1 cellular context compared by ENCODE assay signal in the genomic region with DNA sequence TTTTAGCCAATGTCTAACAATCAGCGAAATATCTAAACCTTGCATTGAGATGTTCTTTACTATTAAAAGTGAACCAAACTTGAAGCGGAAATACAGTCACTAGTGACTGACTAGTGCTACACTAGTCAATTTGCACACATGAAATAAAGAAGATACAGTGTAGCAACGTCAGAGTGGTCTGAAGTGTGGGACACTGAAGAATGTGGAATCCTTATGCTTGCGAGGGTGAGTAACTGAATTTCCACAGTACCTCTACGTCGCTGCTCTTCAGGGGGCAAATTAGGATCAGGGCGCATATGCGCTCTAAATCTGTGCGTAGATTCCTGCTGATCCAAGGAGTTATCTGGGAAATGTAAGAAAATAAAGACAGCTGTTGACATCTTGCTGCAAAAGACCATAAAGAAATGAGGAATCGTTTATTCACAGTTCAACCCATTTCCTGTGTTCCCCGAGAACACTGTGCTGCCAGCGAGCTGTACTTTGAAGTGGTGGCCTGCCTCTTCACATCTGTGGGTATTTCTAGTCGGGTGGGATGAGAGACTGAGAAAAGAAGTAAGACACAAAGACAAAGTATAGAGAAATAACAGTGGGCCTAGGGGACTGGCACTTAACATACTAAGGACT.
TF ChIP-seq lines count a peak whose summit lies in the region.

No MANE protein-coding gene starts in this region.

TF ChIP-seq in K562, 482 proteins besides CTCF, POLR2A, EP300 and RAD21:
- TF ChIP-seq BRD9 (IDR thresholded peaks at IDR 0.05; ENCODE audit: low read depth, partially characterized antibody) (no peak), MCM5 (IDR thresholded peaks at IDR 0.05; ENCODE audit: low read depth) (no peak), RBM39 (optimal IDR thresholded peaks at IDR 0.05; ENCODE audit: low read depth, low read length) (no peak), EZH2 (IDR thresholded peaks at IDR 0.05; ENCODE audit: borderline replicate concordance, low read depth, low read length) (peak; percentile 32), MEIS2 (IDR thresholded peaks at IDR 0.05; ENCODE audit: partially characterized antibody) (no peak)
- TF ChIP-seq, protein P1, sequence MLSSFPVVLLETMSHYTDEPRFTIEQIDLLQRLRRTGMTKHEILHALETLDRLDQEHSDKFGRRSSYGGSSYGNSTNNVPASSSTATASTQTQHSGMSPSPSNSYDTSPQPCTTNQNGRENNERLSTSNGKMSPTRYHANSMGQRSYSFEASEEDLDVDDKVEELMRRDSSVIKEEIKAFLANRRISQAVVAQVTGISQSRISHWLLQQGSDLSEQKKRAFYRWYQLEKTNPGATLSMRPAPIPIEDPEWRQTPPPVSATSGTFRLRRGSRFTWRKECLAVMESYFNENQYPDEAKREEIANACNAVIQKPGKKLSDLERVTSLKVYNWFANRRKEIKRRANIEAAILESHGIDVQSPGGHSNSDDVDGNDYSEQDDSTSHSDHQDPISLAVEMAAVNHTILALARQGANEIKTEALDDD (IDR thresholded peaks at IDR 0.05), result 0 out of 2 replicates have a peak, but pooled peaks have one; percentile 25
TF ChIP-seq in K562: peak in this region for 2.
